Comparison of ENCODE assay signal across 14 cellular contexts in genomic region chrX:129585143-129585542, GRCh38. TPM values are rescaled to one million over a fixed set of nuclear protein-coding genes. Genes with fewer than 3 reads are reported as not detected.
DNase-seq lines count a peak whose midpoint lies in the region; ATAC-seq and TF ChIP-seq lines count a peak whose summit lies in the region.
"Had no signal": no experiment of that assay in that cellular context is flagged by ENCODE, and none has a peak within 500 bp of the region (broad histone marks: within the 10 kb centered on the region; RNA-seq: fewer than 3 reads in every experiment).

No MANE protein-coding gene starts in this region.

- H3K27me3 ChIP-seq in heart left ventricle (peaks cover 0 to 1% (median 0%) of the 10 kb centered on the region in 9 donors), right cardiac atrium (ENCODE audit: control insufficient read depth, insufficient read depth) (no peaks in the 10 kb centered on the region), Caco-2 (replicated peaks; ENCODE audit: control insufficient read depth, insufficient read depth, low read length) (no peaks in the 10 kb centered on the region)
- H3K27me3 ChIP-seq: BE2C had no signal

- H3K4me1 Mint-ChIP-seq in Caco-2 (ENCODE audit: low read depth, unreplicated experiment) (peaks cover 14% of the 10 kb centered on the region), chondrocyte (ENCODE audit: low read depth) (peaks cover 40% of the 10 kb centered on the region), osteocyte (ENCODE audit: unreplicated experiment) (peaks cover 33% of the 10 kb centered on the region)
- H3K4me1 Mint-ChIP-seq: CD4-positive, alpha-beta memory T cell had no signal

- TF ChIP-seq POLR2A in heart left ventricle (IDR thresholded peaks at IDR 0.05) = no peak

- no peak for TF ChIP-seq CTCF in heart left ventricle (IDR thresholded peaks at IDR 0.05)
- TF ChIP-seq CTCF in Caco-2 (IDR thresholded peaks at IDR 0.05; ENCODE audit: insufficient read depth in 1 of 2, low read depth in 1 of 2, low read length in 1 of 2, severe bottlenecking in 1 of 2, unreplicated experiment in 1 of 2) = no peak
- TF ChIP-seq CTCF in chondrocyte (IDR thresholded peaks at IDR 0.05) = no peak
- TF ChIP-seq CTCF in osteocyte (IDR thresholded peaks at IDR 0.05) = no peak

- peaks cover 0 to 52% (median 32%) of the 10 kb centered on the region in 9 donors for H3K36me3 ChIP-seq in heart left ventricle
- no peaks in the 10 kb centered on the region; the same call in 1 of the 2 replicates for H3K36me3 ChIP-seq in Caco-2 (ENCODE audit: control insufficient read depth, insufficient read depth, low read length)
- H3K36me3 ChIP-seq: BE2C had no signal

- H3K27ac Mint-ChIP-seq in Caco-2 (ENCODE audit: unreplicated experiment) = peak overlapping the region; percentile 83
- H3K27ac Mint-ChIP-seq in chondrocyte (ENCODE audit: unreplicated experiment) = peak overlapping the region; percentile 84
- H3K27ac Mint-ChIP-seq in osteocyte (ENCODE audit: unreplicated experiment) = peak overlapping the region; percentile 46
- H3K27ac Mint-ChIP-seq: CD4-positive, alpha-beta memory T cell had no signal

- H3K36me3 Mint-ChIP-seq in Caco-2 (ENCODE audit: insufficient read depth, unreplicated experiment) (peaks cover 4% of the 10 kb centered on the region), chondrocyte (ENCODE audit: low read depth) (peaks cover 29% of the 10 kb centered on the region), osteocyte (ENCODE audit: unreplicated experiment) (peaks cover 43% of the 10 kb centered on the region)

- CTCF ChIA-PET in Caco-2 (lab: Charles Lee) = no interaction called here

- TSS peak; percentile 93 for BruUV-seq in Caco-2 (replicated peaks; lab: Mats Ljungman, UMichigan)

- no peaks in the 10 kb centered on the region for H3K9me3 ChIP-seq in heart left ventricle
- H3K9me3 ChIP-seq in right cardiac atrium (ENCODE audit: control insufficient read depth, low read length) = no peaks in the 10 kb centered on the region
- no peaks in the 10 kb centered on the region for H3K9me3 ChIP-seq in Caco-2
- H3K9me3 ChIP-seq: BE2C, HAP-1 had no signal

- ATAC-seq in heart left ventricle (peak in 3 of 4 donors; percentile 34 to 48 (median 38)), right cardiac atrium (no peak), GM19324 (IDR thresholded peaks at IDR 0.05; ENCODE audit: low FRiP score, unreplicated experiment) (no peak)

- H3K9me3 Mint-ChIP-seq in Caco-2 (ENCODE audit: unreplicated experiment) (no peaks in the 10 kb centered on the region), chondrocyte (ENCODE audit: low read depth) (no peaks in the 10 kb centered on the region), osteocyte (ENCODE audit: unreplicated experiment) (no peaks in the 10 kb centered on the region)
- H3K9me3 Mint-ChIP-seq: CD4-positive, alpha-beta memory T cell had no signal

- H3K4me1 ChIP-seq in heart left ventricle (peaks cover 0 to 3% (median 0%) of the 10 kb centered on the region in 12 donors), right cardiac atrium (ENCODE audit: control insufficient read depth, insufficient read depth, low read length) (no peaks in the 10 kb centered on the region), Caco-2 (peaks cover 28% of the 10 kb centered on the region)
- H3K4me1 ChIP-seq: BE2C had no signal

- POLR2A ChIA-PET in Caco-2 (lab: Charles Lee) = interaction anchor here (0.5 to 0.6 kb wide), 2 partner anchors 13 to 170 kb away, joined by 3 to 5 read pairs; no protein-coding TSS in a partner anchor

- WGBS in heart left ventricle, 4 donors = 34 to 53% (median 45%) methylated on average over 1 of the region's 1 CpG
- WGBS in right cardiac atrium = 58% methylated on average over 1 of the region's 1 CpG

- H3K27me3 Mint-ChIP-seq in Caco-2 (ENCODE audit: insufficient read depth, unreplicated experiment) (no peaks in the 10 kb centered on the region), chondrocyte (ENCODE audit: low read depth) (no peaks in the 10 kb centered on the region), osteocyte (ENCODE audit: unreplicated experiment) (no peaks in the 10 kb centered on the region)
- H3K27me3 Mint-ChIP-seq: CD4-positive, alpha-beta memory T cell had no signal

- in situ Hi-C loops in ACHN (cut with HindIII; ENCODE audit: low pct_ligation_motif_present, low pct_unique_long_range_greater_than_20kb, low sequenced_read_pairs) = no loop called here

- DNase-seq in heart left ventricle (no peak), right cardiac atrium (no peak), Caco-2 (no peak), chondrocyte (ENCODE audit: low spot score) (no peak), osteocyte (ENCODE audit: extremely low spot score, unreplicated experiment) (no peak), ACHN (no peak)
- DNase-seq: BE2C; CD4-positive, alpha-beta memory T cell; DMS153; DMS79 treated with DMSO at 0.1 percent for 48 hours; EL had no signal

- no peak overlapping the region for H3K4me3 ChIP-seq in heart left ventricle
- H3K4me3 ChIP-seq in right cardiac atrium (ENCODE audit: low read length) = no peak overlapping the region
- H3K4me3 ChIP-seq in Caco-2 (ENCODE audit: low read depth, low read length) = no peak overlapping the region
- H3K4me3 ChIP-seq: HAP-1 had no signal

- H3K27ac ChIP-seq in heart left ventricle (peak overlapping the region in 6 of 12 donors; percentile 13 to 64 (median 38)), right cardiac atrium (ENCODE audit: low read length) (no peak overlapping the region)
- H3K27ac ChIP-seq: C4-2B had no signal

- H3K4me3 Mint-ChIP-seq in Caco-2 (ENCODE audit: unreplicated experiment) (peak overlapping the region; percentile 38), chondrocyte (ENCODE audit: unreplicated experiment) (no peak overlapping the region), osteocyte (ENCODE audit: unreplicated experiment) (no peak overlapping the region)
- H3K4me3 Mint-ChIP-seq: CD4-positive, alpha-beta memory T cell had no signal

- intact Hi-C loops in heart left ventricle (cut with DNase I) = no loop called here
- intact Hi-C loops in right cardiac atrium (cut with DNase I) = no loop called here
- intact Hi-C loops in Caco-2 (cut with micrococcal nuclease; ENCODE audit: unreplicated experiment) = no loop called here

RNA-seq across cellular contexts. Expression of gene OCRL, which starts 45.1 kb away (rescaled TPM):
- total RNA-seq in heart left ventricle = 10 to 100 TPM in 6 of 9 donors, 1 to 10 TPM in 3; 7.7 to 13.7 (median 10.2) TPM
- polyA plus RNA-seq in heart left ventricle = 10 to 100 TPM in 1 of 2 donors, 1 to 10 TPM in 1; 6.4 to 12.9 TPM
- total RNA-seq in right cardiac atrium = 10 to 100 TPM; 13.0 to 14.3 (median 13.3) TPM
- polyA plus RNA-seq in right cardiac atrium = 7.0 TPM
- total RNA-seq in Caco-2 (2022) = 22.3 and 24.2 TPM in 2 replicates
- total RNA-seq in chondrocyte = 56.0 to 61.0 TPM (median 58.9 TPM) in 3 replicates
- total RNA-seq in osteocyte = 49.8 and 52.8 TPM in 2 replicates

Comparison
In these comparisons a context has a peak if more than half of its experiments do, and no peak if none do; other contexts are left out.
1. ATAC-seq: peak in heart left ventricle (3 of 4); none in right cardiac atrium (0 of 2) and GM19324 (single experiment).
2. Peak in every context shown above with its lines, with median percentiles within 50 percentile points of each other: H3K27ac Mint-ChIP-seq.